8 cellular contexts compared by ENCODE assay signal in the genomic region with DNA sequence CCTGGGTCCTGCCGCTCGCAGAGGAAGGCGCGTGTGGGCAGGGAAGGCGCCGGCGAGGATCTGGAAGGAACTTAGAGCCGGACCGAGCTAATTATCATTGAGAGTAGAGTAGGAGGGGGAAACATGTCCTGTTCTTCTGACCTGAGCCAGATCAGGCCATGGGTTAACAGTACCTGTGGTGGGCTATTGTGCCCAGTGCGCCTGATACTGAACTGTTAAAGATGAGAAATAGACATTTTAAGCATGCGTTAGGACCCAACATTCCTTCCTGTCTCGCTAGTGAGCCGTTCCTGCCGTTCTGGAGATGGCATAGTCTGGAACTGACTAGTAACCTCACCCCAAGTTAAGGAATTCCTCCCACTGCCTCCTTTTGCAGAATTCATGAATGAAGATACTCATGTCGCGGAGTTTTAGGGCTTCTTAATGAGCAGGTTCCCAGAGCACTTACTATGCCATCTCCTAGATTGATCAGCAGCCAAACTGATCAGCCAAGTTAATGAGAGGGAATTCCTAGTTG. TPM values are rescaled to one million over a fixed set of nuclear protein-coding genes. Genes with fewer than 3 reads are reported as not detected.
DNase-seq lines count a peak whose midpoint lies in the region; ATAC-seq, FAIRE-seq and TF ChIP-seq lines count a peak whose summit lies in the region.

No MANE protein-coding gene starts in this region.

- no peaks in the 10 kb centered on the region for H3K27me3 ChIP-seq in PC-3 (ENCODE audit: low read length)
- no peaks in the 10 kb centered on the region for H3K27me3 ChIP-seq in endothelial cell of umbilical vein (ENCODE audit: control insufficient read depth in 2 of 2, insufficient read depth in 2 of 2, low read length in 2 of 2)
- H3K27me3 ChIP-seq in neuronal stem cell (ENCODE audit: control insufficient read depth in 3 of 3, insufficient read depth in 3 of 3, low read depth in 1 of 3, low read length in 3 of 3): no peaks in the 10 kb centered on the region

- FAIRE-seq in endothelial cell of umbilical vein (lab: Jason Lieb, UNC): peak; percentile 65

- peaks cover 32% of the 10 kb centered on the region for H3K79me2 ChIP-seq in PC-3 (ENCODE audit: low read length)
- H3K79me2 ChIP-seq in endothelial cell of umbilical vein (ENCODE audit: control insufficient read depth, insufficient read depth, low read length): peaks cover 26% of the 10 kb centered on the region

- H3K4me1 ChIP-seq in PC-3 (ENCODE audit: insufficient read depth, low read length) (peaks cover 21% of the 10 kb centered on the region), endothelial cell of umbilical vein (ENCODE audit: control insufficient read depth, extremely low read depth, insufficient read depth, low read length) (peaks cover 9% of the 10 kb centered on the region), neuronal stem cell (ENCODE audit: control insufficient read depth in 2 of 2, insufficient read depth in 1 of 2, low read depth in 1 of 2, low read length in 2 of 2) (peaks cover 3 to 14% of the 10 kb centered on the region in 2 donors)

- no peaks in the 10 kb centered on the region for H3K9me1 ChIP-seq in endothelial cell of umbilical vein (replicated peaks; ENCODE audit: control insufficient read depth, extremely low read depth, insufficient read depth, low read length)

- H3K14ac ChIP-seq in neuronal stem cell (ENCODE audit: low read length): peak overlapping the region; percentile 50

- no peak overlapping the region for H4K8ac ChIP-seq in neuronal stem cell (ENCODE audit: low read depth, low read length)

- TF ChIP-seq CTCF in PC-3 (conservative IDR thresholded peaks at IDR 0.05; ENCODE audit: low read depth, low read length) (no peak), endothelial cell of umbilical vein (IDR thresholded peaks at IDR 0.05; ENCODE audit: extremely low read depth in 1 of 2, insufficient read depth in 1 of 2, low read depth in 1 of 2, low read length in 2 of 2) (no peak)

- no peak overlapping the region for H4K91ac ChIP-seq in neuronal stem cell (ENCODE audit: low read depth, low read length, poor library complexity)

- H2BK15ac ChIP-seq in neuronal stem cell (ENCODE audit: low read length): no peak overlapping the region

- intact Hi-C loops in PC-3 (cut with micrococcal nuclease) (no loop called here), endothelial cell of umbilical vein (cut with micrococcal nuclease) (loop anchor here (1.0 to 10.0 kb wide), 2 partner anchors 12 to 940 kb away; partner anchors contain the start of gene TMEM167B)

- H3K36me3 ChIP-seq in PC-3 (ENCODE audit: low read depth, low read length) (peaks cover 27% of the 10 kb centered on the region; the same call in 1 of the 2 replicates), endothelial cell of umbilical vein (ENCODE audit: control insufficient read depth in 2 of 2, extremely low read depth in 1 of 2, insufficient read depth in 2 of 2, low read length in 2 of 2) (peaks cover 9 to 21% of the 10 kb centered on the region in 2 experiments), neuronal stem cell (replicated peaks in 1 of 2; ENCODE audit: control insufficient read depth in 2 of 2, insufficient read depth in 2 of 2, low read length in 2 of 2) (peaks cover 19 to 39% of the 10 kb centered on the region in 2 donors)

- dilution Hi-C loops in endothelial cell of umbilical vein (cut with MboI; ENCODE audit: extremely low pct_ligation_motif_present, low sequenced_read_pairs): no loop called here

- H3K9me2 ChIP-seq in PC-3 (replicated peaks; ENCODE audit: low read length): no peaks in the 10 kb centered on the region

- WGBS in neuronal stem cell (ENCODE audit: extremely low coverage in 2 of 2, insufficient read length in 2 of 2, insufficient replicate concordance in 1 of 2), 2 donors: no CpG with 5 or more reads among the region's 16 CpGs

- no peaks in the 10 kb centered on the region for H3F3A ChIP-seq in PC-3 (ENCODE audit: low read length, unreplicated experiment)

- peak overlapping the region; percentile 95 for H2BK5ac ChIP-seq in neuronal stem cell (ENCODE audit: low read length)

- POLR2A ChIA-PET in PC-3 (lab: Charles Lee; ENCODE audit: unreplicated experiment): no interaction called here
- POLR2A ChIA-PET in endothelial cell of umbilical vein (lab: Charles Lee): interaction anchor here (1.0 kb wide), 2 partner anchors 245 to 304 kb away, joined by 3 to 4 read pairs; partner anchors contain the start of gene RBM15

- H3K4me3 ChIP-seq in PC-3 (ENCODE audit: low read length) (peak overlapping the region; percentile 92), endothelial cell of umbilical vein (replicated peaks in 1 of 3; ENCODE audit: insufficient read depth in 1 of 3, low read depth in 1 of 3, low read length in 3 of 3) (peak overlapping the region; percentile 76 to 90 (median 82)), neuronal stem cell (ENCODE audit: low read length in 2 of 2) (peak overlapping the region; percentile 53 to 90)

- H2AFZ ChIP-seq in PC-3 (ENCODE audit: low read length) (peak overlapping the region; percentile 88), endothelial cell of umbilical vein (ENCODE audit: low read depth, low read length) (peak overlapping the region; percentile 78), neuronal stem cell (ENCODE audit: low read length) (peak overlapping the region; percentile 79)

- H3K79me1 ChIP-seq in neuronal stem cell (ENCODE audit: low read depth, low read length): peaks cover 7% of the 10 kb centered on the region

- H3K9ac ChIP-seq in PC-3 (ENCODE audit: low read length) (peak overlapping the region; percentile 96), endothelial cell of umbilical vein (replicated peaks; ENCODE audit: extremely low read depth, insufficient read depth, low read length) (peak overlapping the region; percentile 89), neuronal stem cell (ENCODE audit: low read depth, low read length, poor library complexity) (peak overlapping the region; percentile 94)

- H3K27ac ChIP-seq in PC-3 (ENCODE audit: low read length) (no peak overlapping the region), endothelial cell of umbilical vein (ENCODE audit: insufficient read depth, low read depth, low read length) (peak overlapping the region; percentile 61), neuronal stem cell (replicated peaks; ENCODE audit: low read length) (peak overlapping the region; percentile 53)

- H2AK5ac ChIP-seq in neuronal stem cell (ENCODE audit: low read depth, low read length): no peak overlapping the region

- 0 out of 2 replicates have a peak, but pooled peaks cover 5% of the 10 kb centered on the region for H4K20me1 ChIP-seq in PC-3 (ENCODE audit: low read length)
- no peaks in the 10 kb centered on the region for H4K20me1 ChIP-seq in endothelial cell of umbilical vein (replicated peaks; ENCODE audit: control insufficient read depth, extremely low read depth, insufficient read depth, low read length)

- no peak overlapping the region for H2BK12ac ChIP-seq in neuronal stem cell (ENCODE audit: low read length)

- H3K23ac ChIP-seq in neuronal stem cell (ENCODE audit: low read depth, low read length, poor library complexity): peak overlapping the region; percentile 67

- H2BK120ac ChIP-seq in neuronal stem cell (ENCODE audit: low read depth, low read length): no peak overlapping the region

- CTCF ChIA-PET in PC-3 (lab: Charles Lee) (interaction anchor here (0.6 kb wide), 1 partner anchor 1379 kb away, joined by 3 read pairs; no protein-coding TSS in a partner anchor), endothelial cell of umbilical vein (lab: Charles Lee) (interaction anchor here (0.7 to 2.0 kb wide), 12 partner anchors 10 to 503 kb away, joined by 3 to 12 read pairs (median 6); partner anchors contain the start of gene AHCYL1)

- BruUV-seq in PC-3 (replicated peaks; lab: Mats Ljungman, UMichigan) (no TSS peak), endothelial cell of umbilical vein (replicated peaks; lab: Mats Ljungman, UMichigan) (TSS peak; percentile 37)

- H3K18ac ChIP-seq in neuronal stem cell (ENCODE audit: low read length): peak overlapping the region; percentile 97

- H3K4ac ChIP-seq in neuronal stem cell (ENCODE audit: low read length): no peak overlapping the region

- DNase-seq in AG08395 (ENCODE audit: low spot score) (peak; percentile 36), PC-3 (peak; percentile 25), endothelial cell of umbilical vein (ENCODE audit: low read depth, low spot score) (no peak), neuronal stem cell (ENCODE audit: low spot score) (peak; percentile 11), NCI-H345 (lab: John Stamatoyannopoulos, UW) (no peak)

- H3K4me2 ChIP-seq in PC-3 (ENCODE audit: low read length) (peak overlapping the region; percentile 89), endothelial cell of umbilical vein (ENCODE audit: insufficient read depth, low read length) (peak overlapping the region; percentile 88), neuronal stem cell (ENCODE audit: insufficient read depth, low read length, poor library complexity, severe bottlenecking) (peak overlapping the region; percentile 82)

- ATAC-seq in GM19463 (IDR thresholded peaks at IDR 0.05; ENCODE audit: unreplicated experiment) (peak; percentile 14), PC-3 (peak; percentile 39), GM18909 (IDR thresholded peaks at IDR 0.05; ENCODE audit: poor library complexity, unreplicated experiment) (no peak), HG02852 (IDR thresholded peaks at IDR 0.05; ENCODE audit: unreplicated experiment) (no peak)

- no peaks in the 10 kb centered on the region for H3K9me3 ChIP-seq in PC-3 (ENCODE audit: low read length)
- no peaks in the 10 kb centered on the region for H3K9me3 ChIP-seq in endothelial cell of umbilical vein (replicated peaks; ENCODE audit: control insufficient read depth, insufficient read depth, low read length)
- no peaks in the 10 kb centered on the region for H3K9me3 ChIP-seq in neuronal stem cell (replicated peaks in 1 of 2; ENCODE audit: control insufficient read depth in 2 of 2, insufficient read depth in 1 of 2, low read depth in 1 of 2, low read length in 2 of 2)

- no peak for TF ChIP-seq POLR2A in endothelial cell of umbilical vein (IDR thresholded peaks at IDR 0.05; ENCODE audit: low read depth, low read length)

RNA-seq across cellular contexts. Expression of gene STRIP1, which starts 0.9 kb away (rescaled TPM):
- total RNA-seq in PC-3 (2014; rRNA removed): 41.4 and 44.3 TPM in 2 replicates
- total RNA-seq in endothelial cell of umbilical vein: 38.9 and 42.1 TPM in 2 replicates
- 26.2 and 26.9 TPM in 2 replicates for polyA plus RNA-seq in endothelial cell of umbilical vein
- 25.8 and 26.3 TPM in 2 replicates for polyA plus RNA-seq in endothelial cell of umbilical vein (2011; cell fraction: cytosol; rRNA removed)
- polyA plus RNA-seq in endothelial cell of umbilical vein (2011; cell fraction: nucleus; rRNA removed): 141 and 160 TPM in 2 replicates
- polyA plus RNA-seq in endothelial cell of umbilical vein (2012): 23.4 and 26.1 TPM in 2 replicates
- 65.0 and 69.7 TPM in 2 replicates for polyA minus RNA-seq in endothelial cell of umbilical vein
- polyA minus RNA-seq in endothelial cell of umbilical vein (2011; cell fraction: cytosol; rRNA and poly(A)+ RNA removed): 21.3 TPM
- polyA minus RNA-seq in endothelial cell of umbilical vein (2011; cell fraction: nucleus; rRNA and poly(A)+ RNA removed): 55.6 and 66.4 TPM in 2 replicates
- polyA plus RNA-seq in neuronal stem cell (2013, experiment 1 of 2): 30.2 TPM
- polyA plus RNA-seq in neuronal stem cell (2013, experiment 2 of 2): 29.8 TPM

RNA-seq across cellular contexts. Expression of gene ALX3, which starts 35.2 kb away (rescaled TPM):
- total RNA-seq in PC-3 (2014; rRNA removed) (not detected in 2 replicates), endothelial cell of umbilical vein (not detected in 2 replicates)
- polyA plus RNA-seq in endothelial cell of umbilical vein: not detected in 2 replicates
- polyA plus RNA-seq in endothelial cell of umbilical vein (2011; cell fraction: cytosol; rRNA removed): not detected in 2 replicates
- not detected in 2 replicates for polyA plus RNA-seq in endothelial cell of umbilical vein (2011; cell fraction: nucleus; rRNA removed)
- polyA plus RNA-seq in endothelial cell of umbilical vein (2012): not detected in 2 replicates
- polyA minus RNA-seq in endothelial cell of umbilical vein: not detected in 2 replicates
- polyA minus RNA-seq in endothelial cell of umbilical vein (2011; cell fraction: cytosol; rRNA and poly(A)+ RNA removed): not detected
- not detected in 2 replicates for polyA minus RNA-seq in endothelial cell of umbilical vein (2011; cell fraction: nucleus; rRNA and poly(A)+ RNA removed)
- 0.53 TPM for polyA plus RNA-seq in neuronal stem cell (2013, experiment 1 of 2)
- 0.36 TPM for polyA plus RNA-seq in neuronal stem cell (2013, experiment 2 of 2)

RNA-seq across cellular contexts. Expression of gene AHCYL1, which starts 50.7 kb away (rescaled TPM):
- total RNA-seq in PC-3 (2014; rRNA removed) (35.8 and 40.9 TPM in 2 replicates), endothelial cell of umbilical vein (64.3 and 74.2 TPM in 2 replicates)
- 41.6 and 49.2 TPM in 2 replicates for polyA plus RNA-seq in endothelial cell of umbilical vein
- 47.9 and 49.6 TPM in 2 replicates for polyA plus RNA-seq in endothelial cell of umbilical vein (2011; cell fraction: cytosol; rRNA removed)
- polyA plus RNA-seq in endothelial cell of umbilical vein (2011; cell fraction: nucleus; rRNA removed): 70.1 and 77.1 TPM in 2 replicates
- 64.2 and 71.4 TPM in 2 replicates for polyA plus RNA-seq in endothelial cell of umbilical vein (2012)
- 71.5 and 72.6 TPM in 2 replicates for polyA minus RNA-seq in endothelial cell of umbilical vein
- polyA minus RNA-seq in endothelial cell of umbilical vein (2011; cell fraction: cytosol; rRNA and poly(A)+ RNA removed): 51.2 TPM
- 26.4 and 37.0 TPM in 2 replicates for polyA minus RNA-seq in endothelial cell of umbilical vein (2011; cell fraction: nucleus; rRNA and poly(A)+ RNA removed)
- polyA plus RNA-seq in neuronal stem cell (2013, experiment 1 of 2): 93.0 TPM
- 96.3 TPM for polyA plus RNA-seq in neuronal stem cell (2013, experiment 2 of 2)

Comparison
In these comparisons a context has a peak if more than half of its experiments do, and no peak if none do; other contexts are left out.
1. DNase-seq: peak in AG08395 (single experiment), PC-3 (single experiment) and neuronal stem cell (single experiment); none in endothelial cell of umbilical vein (single experiment) and NCI-H345 (single experiment).
2. ATAC-seq: peak in GM19463 (single experiment) and PC-3 (single experiment); none in GM18909 (single experiment) and HG02852 (single experiment).
3. Peak in every context shown above with its lines, with median percentiles within 50 percentile points of each other: H2AFZ ChIP-seq, H3K4me2 ChIP-seq, H3K4me3 ChIP-seq and H3K9ac ChIP-seq.